ENCODE assay signal across 1 cellular context in the genomic region with DNA sequence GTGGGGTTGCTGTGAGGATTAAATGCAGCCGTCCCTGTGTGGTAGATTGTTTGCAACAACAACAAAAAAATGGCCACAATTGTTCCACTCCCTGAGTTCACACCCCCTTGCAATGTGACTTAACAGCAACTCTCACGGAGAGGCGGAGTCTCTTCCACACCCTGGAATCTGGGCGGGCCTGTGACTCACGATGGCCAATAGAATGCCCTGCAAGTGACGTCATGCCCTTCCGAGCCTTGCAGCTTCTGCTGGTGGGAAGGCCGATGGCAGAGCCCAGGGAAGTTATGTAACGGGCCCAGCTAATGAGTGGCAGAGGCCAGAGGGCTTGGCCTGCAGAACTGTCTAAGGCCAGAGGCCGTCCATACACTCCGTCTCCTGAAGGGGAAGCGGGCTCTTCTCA.
TF ChIP-seq lines count a peak whose summit lies in the region.

No MANE protein-coding gene starts in this region.

TF ChIP-seq in HepG2, 621 proteins besides CTCF, POLR2A, EP300 and RAD21 (continued from another document and continues in another):
- TF ChIP-seq NR1H2 (CRISPR knock-in tag; IDR thresholded peaks at IDR 0.05; ENCODE audit: borderline replicate concordance, low read depth) (no peak), HHEX (CRISPR knock-in tag; IDR thresholded peaks at IDR 0.05) (no peak), ETV6 (CRISPR knock-in tag; conservative IDR thresholded peaks at IDR 0.05) (no peak; the same call in 1 of the 2 replicates), KLF16 (CRISPR knock-in tag; IDR thresholded peaks at IDR 0.05) (0 out of 4 replicates have a peak, but pooled peaks of 1 of the 2 experiments have one; percentile 47), ZNF597 (CRISPR knock-in tag; IDR thresholded peaks at IDR 0.05) (no peak), SRF (IDR thresholded peaks at IDR 0.05; ENCODE audit: low read depth, low read length) (no peak), POLR2AphosphoS2 (IDR thresholded peaks at IDR 0.05; ENCODE audit: low read depth, low read length) (no peak), U2AF2 (IDR thresholded peaks at IDR 0.05; ENCODE audit: low read depth, low read length) (no peak), ZBTB49 (CRISPR knock-in tag; IDR thresholded peaks at IDR 0.05; ENCODE audit: borderline replicate concordance) (no peak), TOPORS (CRISPR knock-in tag; IDR thresholded peaks at IDR 0.05) (no peak), TAF1 (CRISPR knock-in tag; IDR thresholded peaks at IDR 0.05) (no peak), SMAD1 (CRISPR knock-in tag; IDR thresholded peaks at IDR 0.05; ENCODE audit: borderline replicate concordance, low read depth) (no peak), ZNF616 (CRISPR knock-in tag; IDR thresholded peaks at IDR 0.05; ENCODE audit: low read depth) (no peak), ZNF414 (CRISPR knock-in tag; IDR thresholded peaks at IDR 0.05) (no peak), HNF4A (CRISPR knock-in tag; IDR thresholded peaks at IDR 0.05) (peak; percentile 63), FLYWCH1 (CRISPR knock-in tag; IDR thresholded peaks at IDR 0.05) (no peak), SMARCE1 (IDR thresholded peaks at IDR 0.05; ENCODE audit: borderline replicate concordance) (no peak), ZNF629 (CRISPR knock-in tag; conservative IDR thresholded peaks at IDR 0.05) (no peak), ARID2 (CRISPR knock-in tag; IDR thresholded peaks at IDR 0.05; ENCODE audit: borderline replicate concordance) (no peak), ZNF580 (CRISPR knock-in tag; IDR thresholded peaks at IDR 0.05; ENCODE audit: borderline replicate concordance, low read depth) (no peak), ZNF142 (CRISPR knock-in tag; IDR thresholded peaks at IDR 0.05) (no peak), PAF1 (CRISPR knock-in tag; IDR thresholded peaks at IDR 0.05) (no peak), ZNF484 (CRISPR knock-in tag; IDR thresholded peaks at IDR 0.05; ENCODE audit: borderline replicate concordance, low read depth) (no peak), BRD4 (CRISPR knock-in tag; IDR thresholded peaks at IDR 0.05) (no peak), TCF7L2 (IDR thresholded peaks at IDR 0.05; ENCODE audit: low read depth, low read length) (no peak)
- TF ChIP-seq, protein P1, sequence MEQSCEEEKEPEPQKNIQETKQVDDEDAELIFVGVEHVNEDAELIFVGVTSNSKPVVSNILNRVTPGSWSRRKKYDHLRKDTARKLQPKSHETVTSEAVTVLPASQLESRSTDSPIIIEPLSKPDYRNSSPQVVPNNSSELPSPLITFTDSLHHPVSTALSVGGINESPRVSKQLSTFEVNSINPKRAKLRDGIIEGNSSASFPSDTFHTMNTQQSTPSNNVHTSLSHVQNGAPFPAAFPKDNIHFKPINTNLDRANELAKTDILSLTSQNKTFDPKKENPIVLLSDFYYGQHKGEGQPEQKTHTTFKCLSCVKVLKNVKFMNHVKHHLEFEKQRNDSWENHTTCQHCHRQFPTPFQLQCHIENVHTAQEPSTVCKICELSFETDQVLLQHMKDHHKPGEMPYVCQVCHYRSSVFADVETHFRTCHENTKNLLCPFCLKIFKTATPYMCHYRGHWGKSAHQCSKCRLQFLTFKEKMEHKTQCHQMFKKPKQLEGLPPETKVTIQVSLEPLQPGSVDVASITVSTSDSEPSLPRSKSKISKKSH (CRISPR knock-in tag; IDR thresholded peaks at IDR 0.05; ENCODE audit: borderline replicate concordance), result 0 out of 2 replicates have a peak, but pooled peaks have one; percentile 29
- TF ChIP-seq, protein P2, sequence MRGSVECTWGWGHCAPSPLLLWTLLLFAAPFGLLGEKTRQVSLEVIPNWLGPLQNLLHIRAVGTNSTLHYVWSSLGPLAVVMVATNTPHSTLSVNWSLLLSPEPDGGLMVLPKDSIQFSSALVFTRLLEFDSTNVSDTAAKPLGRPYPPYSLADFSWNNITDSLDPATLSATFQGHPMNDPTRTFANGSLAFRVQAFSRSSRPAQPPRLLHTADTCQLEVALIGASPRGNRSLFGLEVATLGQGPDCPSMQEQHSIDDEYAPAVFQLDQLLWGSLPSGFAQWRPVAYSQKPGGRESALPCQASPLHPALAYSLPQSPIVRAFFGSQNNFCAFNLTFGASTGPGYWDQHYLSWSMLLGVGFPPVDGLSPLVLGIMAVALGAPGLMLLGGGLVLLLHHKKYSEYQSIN (CRISPR knock-in tag; IDR thresholded peaks at IDR 0.05; ENCODE audit: borderline replicate concordance), result no peak
- TF ChIP-seq, protein P3, sequence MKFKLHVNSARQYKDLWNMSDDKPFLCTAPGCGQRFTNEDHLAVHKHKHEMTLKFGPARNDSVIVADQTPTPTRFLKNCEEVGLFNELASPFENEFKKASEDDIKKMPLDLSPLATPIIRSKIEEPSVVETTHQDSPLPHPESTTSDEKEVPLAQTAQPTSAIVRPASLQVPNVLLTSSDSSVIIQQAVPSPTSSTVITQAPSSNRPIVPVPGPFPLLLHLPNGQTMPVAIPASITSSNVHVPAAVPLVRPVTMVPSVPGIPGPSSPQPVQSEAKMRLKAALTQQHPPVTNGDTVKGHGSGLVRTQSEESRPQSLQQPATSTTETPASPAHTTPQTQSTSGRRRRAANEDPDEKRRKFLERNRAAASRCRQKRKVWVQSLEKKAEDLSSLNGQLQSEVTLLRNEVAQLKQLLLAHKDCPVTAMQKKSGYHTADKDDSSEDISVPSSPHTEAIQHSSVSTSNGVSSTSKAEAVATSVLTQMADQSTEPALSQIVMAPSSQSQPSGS (CRISPR knock-in tag; IDR thresholded peaks at IDR 0.05), result peak; percentile 100
- TF ChIP-seq, protein P4, sequence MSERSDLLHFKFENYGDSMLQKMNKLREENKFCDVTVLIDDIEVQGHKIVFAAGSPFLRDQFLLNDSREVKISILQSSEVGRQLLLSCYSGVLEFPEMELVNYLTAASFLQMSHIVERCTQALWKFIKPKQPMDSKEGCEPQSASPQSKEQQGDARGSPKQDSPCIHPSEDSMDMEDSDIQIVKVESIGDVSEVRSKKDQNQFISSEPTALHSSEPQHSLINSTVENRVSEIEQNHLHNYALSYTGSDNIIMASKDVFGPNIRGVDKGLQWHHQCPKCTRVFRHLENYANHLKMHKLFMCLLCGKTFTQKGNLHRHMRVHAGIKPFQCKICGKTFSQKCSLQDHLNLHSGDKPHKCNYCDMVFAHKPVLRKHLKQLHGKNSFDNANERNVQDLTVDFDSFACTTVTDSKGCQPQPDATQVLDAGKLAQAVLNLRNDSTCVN (CRISPR knock-in tag; IDR thresholded peaks at IDR 0.05; ENCODE audit: borderline replicate concordance), result no peak; the same call in 1 of the 2 replicates
- TF ChIP-seq, protein P5, sequence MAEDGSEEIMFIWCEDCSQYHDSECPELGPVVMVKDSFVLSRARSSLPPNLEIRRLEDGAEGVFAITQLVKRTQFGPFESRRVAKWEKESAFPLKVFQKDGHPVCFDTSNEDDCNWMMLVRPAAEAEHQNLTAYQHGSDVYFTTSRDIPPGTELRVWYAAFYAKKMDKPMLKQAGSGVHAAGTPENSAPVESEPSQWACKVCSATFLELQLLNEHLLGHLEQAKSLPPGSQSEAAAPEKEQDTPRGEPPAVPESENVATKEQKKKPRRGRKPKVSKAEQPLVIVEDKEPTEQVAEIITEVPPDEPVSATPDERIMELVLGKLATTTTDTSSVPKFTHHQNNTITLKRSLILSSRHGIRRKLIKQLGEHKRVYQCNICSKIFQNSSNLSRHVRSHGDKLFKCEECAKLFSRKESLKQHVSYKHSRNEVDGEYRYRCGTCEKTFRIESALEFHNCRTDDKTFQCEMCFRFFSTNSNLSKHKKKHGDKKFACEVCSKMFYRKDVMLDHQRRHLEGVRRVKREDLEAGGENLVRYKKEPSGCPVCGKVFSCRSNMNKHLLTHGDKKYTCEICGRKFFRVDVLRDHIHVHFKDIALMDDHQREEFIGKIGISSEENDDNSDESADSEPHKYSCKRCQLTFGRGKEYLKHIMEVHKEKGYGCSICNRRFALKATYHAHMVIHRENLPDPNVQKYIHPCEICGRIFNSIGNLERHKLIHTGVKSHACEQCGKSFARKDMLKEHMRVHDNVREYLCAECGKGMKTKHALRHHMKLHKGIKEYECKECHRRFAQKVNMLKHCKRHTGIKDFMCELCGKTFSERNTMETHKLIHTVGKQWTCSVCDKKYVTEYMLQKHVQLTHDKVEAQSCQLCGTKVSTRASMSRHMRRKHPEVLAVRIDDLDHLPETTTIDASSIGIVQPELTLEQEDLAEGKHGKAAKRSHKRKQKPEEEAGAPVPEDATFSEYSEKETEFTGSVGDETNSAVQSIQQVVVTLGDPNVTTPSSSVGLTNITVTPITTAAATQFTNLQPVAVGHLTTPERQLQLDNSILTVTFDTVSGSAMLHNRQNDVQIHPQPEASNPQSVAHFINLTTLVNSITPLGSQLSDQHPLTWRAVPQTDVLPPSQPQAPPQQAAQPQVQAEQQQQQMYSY (CRISPR knock-in tag; IDR thresholded peaks at IDR 0.05), result no peak
